11 cellular contexts compared by ENCODE assay signal in the genomic region with DNA sequence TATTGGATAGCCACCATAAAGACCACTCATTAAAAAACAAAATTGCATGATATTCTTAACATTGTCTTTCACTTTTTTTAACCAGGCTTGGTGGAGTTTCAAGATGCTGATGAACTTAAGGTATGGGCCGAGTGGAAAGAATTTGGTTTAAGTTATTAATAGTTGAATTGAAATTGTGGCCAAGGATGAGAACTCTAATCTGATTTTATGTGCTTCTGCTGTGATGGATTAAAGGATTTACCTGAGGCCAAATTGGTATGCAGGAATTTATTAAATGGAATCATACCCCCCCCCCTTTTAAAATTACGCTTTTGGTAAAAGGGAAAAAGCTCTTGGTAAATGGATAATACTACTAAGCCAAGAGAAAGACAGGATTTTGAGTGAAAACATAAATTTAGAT. TPM values are rescaled to one million over a fixed set of nuclear protein-coding genes. Genes with fewer than 3 reads are reported as not detected.
A peak's percentile ranks its signal among the peaks of the same experiment; 100 is the strongest.
DNase-seq lines count a peak whose midpoint lies in the region; ATAC-seq and TF ChIP-seq lines count a peak whose summit lies in the region.
"Had no signal": no experiment of that assay in that cellular context is flagged by ENCODE, and none has a peak within 500 bp of the region (broad histone marks: within the 10 kb centered on the region; RNA-seq: fewer than 3 reads in every experiment).

No MANE protein-coding gene starts in this region.

- peaks cover 43% of the 10 kb centered on the region for H3K4me1 Mint-ChIP-seq in activated T-cell treated with anti-CD3 and anti-CD28 coated beads, Interleukin-2, amount 50 U/mL, for 4 hours (ENCODE audit: low read depth)
- peaks cover 43% of the 10 kb centered on the region for H3K4me1 Mint-ChIP-seq in endodermal cell
- H3K4me1 Mint-ChIP-seq in stimulated activated naive CD8-positive, alpha-beta T cell treated with anti-CD3 and anti-CD28 coated beads, Interleukin-15, amount 100 ng/mL, for 72 hours: peaks cover 51% of the 10 kb centered on the region

- H3K4me1 ChIP-seq in PC-3 (ENCODE audit: insufficient read depth, low read length): peaks cover 47% of the 10 kb centered on the region
- H3K4me1 ChIP-seq in endodermal cell (ENCODE audit: control insufficient read depth, insufficient read depth, low read length): peaks cover 10% of the 10 kb centered on the region
- peaks cover 4 to 11% of the 10 kb centered on the region in 2 donors for H3K4me1 ChIP-seq in thyroid gland
- peaks cover 3% of the 10 kb centered on the region for H3K4me1 ChIP-seq in testis

- WGBS in endodermal cell (ENCODE audit: insufficient coverage in 1 of 2, insufficient read length in 1 of 2), 2 experiments: 76 to 100% methylated on average over 1 of the region's 2 CpGs
- 90 to 91% methylated on average over 2 of the region's 2 CpGs for WGBS in thyroid gland, 2 donors
- WGBS in testis, 2 donors: 91 to 93% methylated on average over 2 of the region's 2 CpGs

- DNase-seq in activated T-cell treated with anti-CD3 and anti-CD28 coated beads, Interleukin-2, amount 50 U/mL, for 4 hours: no peak
- DNase-seq in activated T-cell treated with anti-CD3 and anti-CD28 coated beads, Interleukin-2, amount 50 U/mL, for 48 hours: no peak
- DNase-seq in PC-3 (no peak), endodermal cell (no peak), thyroid gland (no peak), testis (no peak), NCI-H146 treated with DMSO at 0.1 percent for 48 hours (lab: John Stamatoyannopoulos, UW; ENCODE audit: unreplicated experiment) (no peak)
- no peak for DNase-seq in stimulated activated naive CD8-positive, alpha-beta T cell treated with anti-CD3 and anti-CD28 coated beads, Interleukin-15, amount 100 ng/mL, for 72 hours
- DNase-seq: naive B cell; stimulated activated CD4-positive, alpha-beta T cell treated with anti-CD3 and anti-CD28 coated beads, Interleukin-2, amount 100 ng/mL, for 48 hours; T-cell had no signal

- no peak overlapping the region for H2AFZ ChIP-seq in PC-3 (ENCODE audit: low read length)

- POLR2A ChIA-PET in PC-3 (lab: Charles Lee; ENCODE audit: unreplicated experiment): no interaction called here

- TF ChIP-seq CTCF in PC-3 (conservative IDR thresholded peaks at IDR 0.05; ENCODE audit: low read depth, low read length): no peak
- TF ChIP-seq CTCF in endodermal cell (conservative IDR thresholded peaks at IDR 0.05): no peak
- TF ChIP-seq CTCF in thyroid gland (IDR thresholded peaks at IDR 0.05): no peak
- no peak for TF ChIP-seq CTCF in testis (IDR thresholded peaks at IDR 0.05)

- CTCF ChIA-PET in PC-3 (lab: Charles Lee): interaction anchor here (0.6 to 0.8 kb wide), 3 partner anchors 11 to 278 kb away, joined by 3 to 10 read pairs (median 3); no protein-coding TSS in a partner anchor

- H4K20me1 ChIP-seq in PC-3 (ENCODE audit: low read length): no peaks in the 10 kb centered on the region

- H3K4me3 Mint-ChIP-seq in activated T-cell treated with anti-CD3 and anti-CD28 coated beads, Interleukin-2, amount 50 U/mL, for 4 hours: peak overlapping the region; percentile 97
- H3K4me3 Mint-ChIP-seq in endodermal cell: peak overlapping the region; percentile 97
- peak overlapping the region; percentile 98 for H3K4me3 Mint-ChIP-seq in stimulated activated naive CD8-positive, alpha-beta T cell treated with anti-CD3 and anti-CD28 coated beads, Interleukin-15, amount 100 ng/mL, for 72 hours
- H3K4me3 Mint-ChIP-seq: T-cell had no signal

- H3K36me3 ChIP-seq in PC-3 (ENCODE audit: low read depth, low read length): peaks cover 21% of the 10 kb centered on the region
- peaks cover 54% of the 10 kb centered on the region for H3K36me3 ChIP-seq in endodermal cell (ENCODE audit: control insufficient read depth, insufficient read depth, low read length)
- H3K36me3 ChIP-seq in thyroid gland: no peaks in the 10 kb centered on the region
- H3K36me3 ChIP-seq in testis (ENCODE audit: low read depth, missing control alignments): no peaks in the 10 kb centered on the region

- no TSS peak for BruUV-seq in PC-3 (replicated peaks; lab: Mats Ljungman, UMichigan)

- H3K27me3 ChIP-seq in PC-3 (ENCODE audit: low read length) (no peaks in the 10 kb centered on the region), endodermal cell (ENCODE audit: control insufficient read depth, insufficient read depth, low read length, poor library complexity, severe bottlenecking) (no peaks in the 10 kb centered on the region), thyroid gland (no peaks in the 10 kb centered on the region), testis (no peaks in the 10 kb centered on the region)

- peak overlapping the region; percentile 79 for H3K27ac ChIP-seq in PC-3 (ENCODE audit: low read length)
- H3K27ac ChIP-seq in endodermal cell (ENCODE audit: low read depth, low read length): no peak overlapping the region
- no peak overlapping the region for H3K27ac ChIP-seq in thyroid gland
- H3K27ac ChIP-seq in testis: no peak overlapping the region

- no peaks in the 10 kb centered on the region for H3K27me3 Mint-ChIP-seq in activated T-cell treated with anti-CD3 and anti-CD28 coated beads, Interleukin-2, amount 50 U/mL, for 4 hours (ENCODE audit: low read depth)
- peaks cover 4% of the 10 kb centered on the region for H3K27me3 Mint-ChIP-seq in endodermal cell (ENCODE audit: insufficient read depth)
- H3K27me3 Mint-ChIP-seq in stimulated activated naive CD8-positive, alpha-beta T cell treated with anti-CD3 and anti-CD28 coated beads, Interleukin-15, amount 100 ng/mL, for 72 hours: peaks cover 7% of the 10 kb centered on the region

- no peak for ATAC-seq in activated T-cell treated with anti-CD3 and anti-CD28 coated beads, Interleukin-2, amount 50 U/mL, for 4 hours
- no peak for ATAC-seq in PC-3
- no peak for ATAC-seq in stimulated activated naive CD8-positive, alpha-beta T cell treated with anti-CD3 and anti-CD28 coated beads, Interleukin-15, amount 100 ng/mL, for 72 hours
- ATAC-seq: T-cell had no signal

- H3K9me3 Mint-ChIP-seq in activated T-cell treated with anti-CD3 and anti-CD28 coated beads, Interleukin-2, amount 50 U/mL, for 4 hours: no peaks in the 10 kb centered on the region
- H3K9me3 Mint-ChIP-seq in endodermal cell: no peaks in the 10 kb centered on the region
- H3K9me3 Mint-ChIP-seq in stimulated activated naive CD8-positive, alpha-beta T cell treated with anti-CD3 and anti-CD28 coated beads, Interleukin-15, amount 100 ng/mL, for 72 hours: no peaks in the 10 kb centered on the region
- H3K9me3 Mint-ChIP-seq: naive B cell, T-cell had no signal

- H3K27ac Mint-ChIP-seq in endodermal cell: peak overlapping the region; percentile 91
- H3K27ac Mint-ChIP-seq in stimulated activated naive CD8-positive, alpha-beta T cell treated with anti-CD3 and anti-CD28 coated beads, Interleukin-15, amount 100 ng/mL, for 72 hours: no peak overlapping the region

- H3K4me2 ChIP-seq in PC-3 (ENCODE audit: low read length): peak overlapping the region; percentile 87

- peaks cover 4% of the 10 kb centered on the region for H3F3A ChIP-seq in PC-3 (ENCODE audit: low read length, unreplicated experiment)

- H3K9ac ChIP-seq in PC-3 (ENCODE audit: low read length): peak overlapping the region; percentile 43
- H3K9ac ChIP-seq in endodermal cell (ENCODE audit: extremely low read depth, low read length, poor library complexity, severe bottlenecking): peak overlapping the region; percentile 18

- TF ChIP-seq POLR2A in thyroid gland (IDR thresholded peaks at IDR 0.05) (no peak), testis (IDR thresholded peaks at IDR 0.05) (no peak)

- H3K9me3 ChIP-seq in PC-3 (ENCODE audit: low read length) (no peaks in the 10 kb centered on the region), endodermal cell (ENCODE audit: control insufficient read depth, low read length) (no peaks in the 10 kb centered on the region), thyroid gland (no peaks in the 10 kb centered on the region), testis (no peaks in the 10 kb centered on the region)

- intact Hi-C loops in PC-3 (cut with micrococcal nuclease) (loop anchor here (10.0 kb wide), 1 partner anchor 292 kb away; no protein-coding TSS in a partner anchor), thyroid gland (cut with DNase I) (no loop called here), testis (cut with DNase I; ENCODE audit: low total_unique reads) (no loop called here)

- H3K4me3 ChIP-seq in PC-3 (ENCODE audit: low read length): peak overlapping the region; percentile 87
- H3K4me3 ChIP-seq in endodermal cell (ENCODE audit: low read length): peak overlapping the region; percentile 92
- H3K4me3 ChIP-seq in thyroid gland (replicated peaks in 1 of 3): no peak overlapping the region
- no peak overlapping the region for H3K4me3 ChIP-seq in testis

- H3K9me2 ChIP-seq in PC-3 (replicated peaks; ENCODE audit: low read length): no peaks in the 10 kb centered on the region

- peaks cover 26% of the 10 kb centered on the region for H3K79me2 ChIP-seq in PC-3 (ENCODE audit: low read length)

- peaks cover 41% of the 10 kb centered on the region for H3K36me3 Mint-ChIP-seq in activated T-cell treated with anti-CD3 and anti-CD28 coated beads, Interleukin-2, amount 50 U/mL, for 4 hours (ENCODE audit: insufficient read depth)
- peaks cover 45% of the 10 kb centered on the region for H3K36me3 Mint-ChIP-seq in endodermal cell (ENCODE audit: low read depth)

RNA-seq across cellular contexts. Expression of a gene that starts 33.8 kb away (rescaled TPM):
- 100 to 1,000 TPM; 225 to 255 (median 244) TPM for total RNA-seq in activated T-cell treated with anti-CD3 and anti-CD28 coated beads, Interleukin-2, amount 50 U/mL, for 4 hours
- total RNA-seq in PC-3 (2014; rRNA removed): 132 and 151 TPM in 2 replicates
- 100 to 1,000 TPM; 335 to 356 TPM for total RNA-seq in endodermal cell
- 358 TPM for polyA plus RNA-seq in endodermal cell (2013, experiment 1 of 2)
- polyA plus RNA-seq in endodermal cell (2013, experiment 2 of 2): 283 TPM
- total RNA-seq in thyroid gland: 100 to 1,000 TPM in 3 of 4 donors, 10 to 100 TPM in 1; 94.8 to 312 (median 154) TPM
- 100 to 1,000 TPM in 1 of 2 donors, 10 to 100 TPM in 1; 87.7 to 141 TPM for total RNA-seq in testis
- polyA plus RNA-seq in testis (ENCODE audit: insufficient read depth, low read depth, low replicate concordance): 499 TPM

Comparison
In these comparisons a context has a peak if more than half of its experiments do, and no peak if none do; other contexts are left out.
1. H3K4me3 ChIP-seq: peak in PC-3 (single experiment) and endodermal cell (single experiment); none in thyroid gland (0 of 3) and testis (0 of 2).
2. Peak in every context shown above with its lines, with median percentiles within 50 percentile points of each other: H3K4me3 Mint-ChIP-seq.